Comparison of ENCODE assay signal across 8 cellular contexts in genomic region chr16:48608452-48608851, GRCh38. TPM values are rescaled to one million over a fixed set of nuclear protein-coding genes. Genes with fewer than 3 reads are reported as not detected.
DNase-seq lines count a peak whose midpoint lies in the region; ATAC-seq and TF ChIP-seq lines count a peak whose summit lies in the region.

No MANE protein-coding gene starts in this region.

- H3K27ac Mint-ChIP-seq in activated naive CD8-positive, alpha-beta T cell treated with anti-CD3 and anti-CD28 coated beads, Interleukin-2, amount 10 ng/mL, durations not matched to agents 7 days and 5 days = no peak overlapping the region
- H3K27ac Mint-ChIP-seq in memory B cell = peak overlapping the region; percentile 63

- DNase-seq in heart left ventricle = no peak
- no peak for DNase-seq in Right ventricle myocardium superior
- no peak for DNase-seq in activated naive CD8-positive, alpha-beta T cell treated with anti-CD3 and anti-CD28 coated beads, Interleukin-2, amount 10 ng/mL, durations not matched to agents 7 days and 5 days
- no peak for DNase-seq in memory B cell (ENCODE audit: low spot score in 2 of 2)
- DNase-seq in epidermal melanocyte (ENCODE audit: insufficient read length, low spot score) = no peak
- DNase-seq in cerebellum (ENCODE audit: low spot score) = no peak

- no peak overlapping the region for H3K4me3 Mint-ChIP-seq in activated naive CD8-positive, alpha-beta T cell treated with anti-CD3 and anti-CD28 coated beads, Interleukin-2, amount 10 ng/mL, durations not matched to agents 7 days and 5 days
- peak overlapping the region; percentile 84 for H3K4me3 Mint-ChIP-seq in memory B cell

- POLR2A ChIA-PET in activated naive CD8-positive, alpha-beta T cell treated with anti-CD3 and anti-CD28 coated beads, Interleukin-2, amount 10 ng/mL, durations not matched to agents 7 days and 5 days (lab: Charles Lee) = interaction anchor here (1.0 to 3.3 kb wide), 9 partner anchors 8 to 242 kb away, joined by 4 to 28 read pairs (median 6); no protein-coding TSS in a partner anchor

- ATAC-seq in heart left ventricle = no peak
- no peak for ATAC-seq in Right ventricle myocardium superior (ENCODE audit: poor library complexity)
- ATAC-seq in HG03432 (IDR thresholded peaks at IDR 0.05; ENCODE audit: unreplicated experiment) = peak; percentile 40
- peak; percentile 17 for ATAC-seq in activated naive CD8-positive, alpha-beta T cell treated with anti-CD3 and anti-CD28 coated beads, Interleukin-2, amount 10 ng/mL, durations not matched to agents 7 days and 5 days (ENCODE audit: low read depth)
- peak; percentile 25 for ATAC-seq in memory B cell (ENCODE audit: low read depth)
- no peak for ATAC-seq in GM21825 (IDR thresholded peaks at IDR 0.05; ENCODE audit: unreplicated experiment)

- 40 to 66% (median 58%) methylated on average over 3 of the region's 3 CpGs for WGBS in heart left ventricle, 4 donors

- no peaks in the 10 kb centered on the region for H3K9me3 Mint-ChIP-seq in activated naive CD8-positive, alpha-beta T cell treated with anti-CD3 and anti-CD28 coated beads, Interleukin-2, amount 10 ng/mL, durations not matched to agents 7 days and 5 days
- no peaks in the 10 kb centered on the region for H3K9me3 Mint-ChIP-seq in memory B cell

- H3K9me3 ChIP-seq in heart left ventricle = no peaks in the 10 kb centered on the region

- TF ChIP-seq POLR2A in heart left ventricle (IDR thresholded peaks at IDR 0.05) = no peak

- TF ChIP-seq CTCF in heart left ventricle (IDR thresholded peaks at IDR 0.05) = no peak

- intact Hi-C loops in heart left ventricle (cut with DNase I) (loop anchor here in 8 of 10 donors (5.0 to 10.0 kb wide), 5 partner anchors 41 to 71 kb away; no protein-coding TSS in a partner anchor), Right ventricle myocardium superior (cut with DNase I) (no loop called here)

- H3K4me1 ChIP-seq in heart left ventricle = peaks cover 3 to 89% (median 56%) of the 10 kb centered on the region in 12 donors

- no peaks in the 10 kb centered on the region for H3K36me3 ChIP-seq in heart left ventricle

- H3K4me1 Mint-ChIP-seq in activated naive CD8-positive, alpha-beta T cell treated with anti-CD3 and anti-CD28 coated beads, Interleukin-2, amount 10 ng/mL, durations not matched to agents 7 days and 5 days = peaks cover 42% of the 10 kb centered on the region
- H3K4me1 Mint-ChIP-seq in memory B cell = peaks cover 33% of the 10 kb centered on the region

- peaks cover 12% of the 10 kb centered on the region for H3K36me3 Mint-ChIP-seq in activated naive CD8-positive, alpha-beta T cell treated with anti-CD3 and anti-CD28 coated beads, Interleukin-2, amount 10 ng/mL, durations not matched to agents 7 days and 5 days
- H3K36me3 Mint-ChIP-seq in memory B cell = peaks cover 7% of the 10 kb centered on the region

- no peaks in the 10 kb centered on the region for H3K27me3 Mint-ChIP-seq in activated naive CD8-positive, alpha-beta T cell treated with anti-CD3 and anti-CD28 coated beads, Interleukin-2, amount 10 ng/mL, durations not matched to agents 7 days and 5 days
- no peaks in the 10 kb centered on the region for H3K27me3 Mint-ChIP-seq in memory B cell

- no peaks in the 10 kb centered on the region for H3K27me3 ChIP-seq in heart left ventricle

- peak overlapping the region; percentile 72 to 99 (median 90) for H3K4me3 ChIP-seq in heart left ventricle

- peak overlapping the region in 8 of 12 donors; percentile 0 to 97 (median 91) for H3K27ac ChIP-seq in heart left ventricle

RNA-seq across cellular contexts. Expression of gene N4BP1, which starts 1.5 kb away (rescaled TPM):
- total RNA-seq in heart left ventricle (10 to 100 TPM; 14.9 to 28.7 (median 20.8) TPM), Right ventricle myocardium superior (21.3 TPM), cerebellum (33.5 TPM)
- polyA plus RNA-seq in heart left ventricle = 1 to 10 TPM; 5.4 to 9.7 TPM
- 10 to 100 TPM; 70.5 to 71.2 TPM for total RNA-seq in activated naive CD8-positive, alpha-beta T cell treated with anti-CD3 and anti-CD28 coated beads, Interleukin-2, amount 10 ng/mL, durations not matched to agents 7 days and 5 days

Comparison
In these comparisons a context has a peak if more than half of its experiments do, and no peak if none do; other contexts are left out.
1. ATAC-seq: peak in HG03432 (single experiment), activated naive CD8-positive, alpha-beta T cell treated with anti-CD3 and anti-CD28 coated beads, Interleukin-2, amount 10 ng/mL, durations not matched to agents 7 days and 5 days (single experiment) and memory B cell (single experiment); none in heart left ventricle (0 of 4), Right ventricle myocardium superior (single experiment) and GM21825 (single experiment).